In the genomic region with DNA sequence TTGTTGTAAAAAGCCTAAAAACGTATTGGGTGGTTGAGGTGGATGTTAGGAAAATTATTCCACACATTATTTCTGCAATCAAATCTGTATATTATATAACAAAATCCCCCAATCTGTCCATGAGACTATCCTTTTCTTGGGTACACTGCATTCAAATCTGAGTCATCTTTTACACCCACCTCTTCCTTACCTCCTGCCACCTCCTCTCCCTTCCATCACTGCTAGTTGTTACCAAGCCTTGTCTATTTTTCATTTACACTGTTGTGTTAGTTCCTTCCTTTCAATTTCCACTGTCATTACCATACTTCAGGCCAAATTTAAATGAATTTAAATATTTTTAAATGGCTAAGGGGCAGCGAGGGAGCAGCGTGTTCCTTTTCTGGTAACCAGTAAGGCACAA, we compare ENCODE assay signal across 20 cellular contexts.
"Had no signal": no experiment of that assay in that cellular context is flagged by ENCODE, and none has a peak within 500 bp of the region (broad histone marks: within the 10 kb centered on the region; RNA-seq: fewer than 3 reads in every experiment).

No MANE protein-coding gene starts in this region.

- H3K9me3 Mint-ChIP-seq: effector memory CD8-positive, alpha-beta T cell; naive B cell; natural killer cell treated with Interleukin-12 subunit alpha and Interleukin-12 subunit beta and Interleukin-15 and Interleukin-18, amount 100 ng/mL, for 72 hours; stimulated activated memory B cell treated with anti-CD40 and anti-IgM and Interleukin-4, amounts not matched to agents 10 μg/mL and 1 μg/mL and 100 μg/mL, for 72 hours had no signal

- H3K27ac Mint-ChIP-seq: effector memory CD8-positive, alpha-beta T cell; immature natural killer cell; naive B cell; natural killer cell treated with Interleukin-12 subunit alpha and Interleukin-12 subunit beta and Interleukin-15 and Interleukin-18, amount 100 ng/mL, for 72 hours; stimulated activated memory B cell treated with anti-CD40 and anti-IgM and Interleukin-4, amounts not matched to agents 10 μg/mL and 1 μg/mL and 100 μg/mL, for 72 hours had no signal

- H3K27ac ChIP-seq: esophagus squamous epithelium, lower lobe of right lung, prostate gland, sigmoid colon had no signal

- H3K27me3 Mint-ChIP-seq: stimulated activated memory B cell treated with anti-CD40 and anti-IgM and Interleukin-4, amounts not matched to agents 10 μg/mL and 1 μg/mL and 100 μg/mL, for 72 hours had no signal

- H3K4me1 ChIP-seq: esophagus squamous epithelium, lower lobe of right lung, prostate gland, sigmoid colon had no signal

- ATAC-seq: effector memory CD8-positive, alpha-beta T cell; left ventricle myocardium superior; lower lobe of right lung; mucosa of descending colon; natural killer cell treated with Interleukin-12 subunit alpha and Interleukin-12 subunit beta and Interleukin-15 and Interleukin-18, amount 100 ng/mL, for 72 hours; right cardiac atrium; stimulated activated memory B cell treated with anti-CD40 and anti-IgM and Interleukin-4, amounts not matched to agents 10 μg/mL and 1 μg/mL and 100 μg/mL, for 72 hours; stimulated activated naive CD8-positive, alpha-beta T cell treated with anti-CD3 and anti-CD28 coated beads, Interleukin-15, Interleukin-2, amounts not matched to agents 100 U/mL and 50 U/mL, for 24 hours had no signal

- H3K4me3 ChIP-seq: esophagus squamous epithelium, lower lobe of right lung, mucosa of descending colon, prostate gland, sigmoid colon had no signal

- H3K36me3 Mint-ChIP-seq: immature natural killer cell; naive B cell; natural killer cell treated with Interleukin-12 subunit alpha and Interleukin-12 subunit beta and Interleukin-15 and Interleukin-18, amount 100 ng/mL, for 72 hours; stimulated activated memory B cell treated with anti-CD40 and anti-IgM and Interleukin-4, amounts not matched to agents 10 μg/mL and 1 μg/mL and 100 μg/mL, for 72 hours had no signal

- H3K4me3 Mint-ChIP-seq: effector memory CD8-positive, alpha-beta T cell; immature natural killer cell; naive B cell; natural killer cell treated with Interleukin-12 subunit alpha and Interleukin-12 subunit beta and Interleukin-15 and Interleukin-18, amount 100 ng/mL, for 72 hours; stimulated activated memory B cell treated with anti-CD40 and anti-IgM and Interleukin-4, amounts not matched to agents 10 μg/mL and 1 μg/mL and 100 μg/mL, for 72 hours had no signal

- H3K9me3 ChIP-seq: esophagus squamous epithelium, lower lobe of right lung, mucosa of descending colon, prostate gland, sigmoid colon had no signal

- H3K4me1 Mint-ChIP-seq: immature natural killer cell; naive B cell; stimulated activated memory B cell treated with anti-CD40 and anti-IgM and Interleukin-4, amounts not matched to agents 10 μg/mL and 1 μg/mL and 100 μg/mL, for 72 hours had no signal

- H3K27me3 ChIP-seq: esophagus squamous epithelium, sigmoid colon had no signal

- DNase-seq: cerebellar nuclear complex; cortex of kidney; effector memory CD8-positive, alpha-beta T cell; erythroblast; esophagus squamous epithelium; foreskin melanocyte; immature natural killer cell; left ventricle myocardium superior; lower lobe of right lung; mucosa of descending colon; naive B cell; right cardiac atrium; sigmoid colon; stimulated activated CD4-positive, alpha-beta T cell treated with anti-CD3 and anti-CD28 coated beads, Interleukin-4, amount 100 ng/mL, for 4 hours; stimulated activated naive CD8-positive, alpha-beta T cell treated with anti-CD3 and anti-CD28 coated beads, Interleukin-15, Interleukin-2, amounts not matched to agents 100 U/mL and 50 U/mL, for 24 hours; substantia nigra; trophoblast cell had no signal

- H3K36me3 ChIP-seq: esophagus squamous epithelium, lower lobe of right lung, prostate gland, sigmoid colon had no signal
